Comparison of ENCODE assay signal across 16 cellular contexts in genomic region chr1:10918531-10918930, GRCh38.
A peak's percentile ranks its signal among the peaks of the same experiment; 100 is the strongest.
DNase-seq lines count a peak whose midpoint lies in the region; ATAC-seq, FAIRE-seq and TF ChIP-seq lines count a peak whose summit lies in the region.
"Had no signal": no experiment of that assay in that cellular context is flagged by ENCODE, and none has a peak within 500 bp of the region (broad histone marks: within the 10 kb centered on the region; RNA-seq: fewer than 3 reads in every experiment).

No MANE protein-coding gene starts in this region.

- TF ChIP-seq POLR2A in IMR-90 (IDR thresholded peaks at IDR 0.05; ENCODE audit: low read depth, low read length) (no peak), GM12892 (IDR thresholded peaks at IDR 0.05; ENCODE audit: low read depth, low read length) (no peak)

- H2BK120ac ChIP-seq in IMR-90 (ENCODE audit: low read depth, low read length) = no peak overlapping the region

- peaks cover 11% of the 10 kb centered on the region for H3K9me3 ChIP-seq in BLaER1
- no peaks in the 10 kb centered on the region for H3K9me3 ChIP-seq in IMR-90 (ENCODE audit: control insufficient read depth, insufficient read depth, low read length)
- H3K9me3 ChIP-seq in naive thymus-derived CD4-positive, alpha-beta T cell (ENCODE audit: control insufficient read depth in 2 of 3, low read length in 3 of 3) = no peaks in the 10 kb centered on the region
- no peaks in the 10 kb centered on the region for H3K9me3 ChIP-seq in hepatocyte (ENCODE audit: low read depth)
- H3K9me3 ChIP-seq: breast epithelium, prostate gland, tibial artery had no signal

- POLR2A ChIA-PET in IMR-90 (lab: Charles Lee; ENCODE audit: unreplicated experiment) = no interaction called here
- POLR2A ChIA-PET in naive thymus-derived CD4-positive, alpha-beta T cell (lab: Charles Lee) = interaction anchor here (1.1 to 1.4 kb wide), 2 partner anchors 14 to 21 kb away, joined by 3 to 5 read pairs; no protein-coding TSS in a partner anchor

- peaks cover 33% of the 10 kb centered on the region for H3K27me3 ChIP-seq in BLaER1
- H3K27me3 ChIP-seq in IMR-90 (ENCODE audit: control insufficient read depth, insufficient read depth, low read length) = peaks cover 28% of the 10 kb centered on the region
- H3K27me3 ChIP-seq in naive thymus-derived CD4-positive, alpha-beta T cell (ENCODE audit: control insufficient read depth in 2 of 2, insufficient read depth in 2 of 2, low read length in 2 of 2) = no peaks in the 10 kb centered on the region
- peaks cover 6% of the 10 kb centered on the region for H3K27me3 ChIP-seq in hepatocyte

- H2AFZ ChIP-seq in IMR-90 (replicated peaks; ENCODE audit: low read length, poor library complexity) (no peak overlapping the region), hepatocyte (no peak overlapping the region)

- WGBS in IMR-90 (ENCODE audit: extremely low coverage in 2 of 2, insufficient read length in 1 of 2), 2 experiments = 28% methylated on average over 5 of the region's 5 CpGs; no CpG with 5 or more reads in 1 of the 2 experiments
- 80% methylated on average over 5 of the region's 5 CpGs for WGBS in hepatocyte (ENCODE audit: low lambda C conversion rate, missing lambda C conversion rate)

- H3K36me3 Mint-ChIP-seq in naive thymus-derived CD4-positive, alpha-beta T cell = no peaks in the 10 kb centered on the region

- no peaks in the 10 kb centered on the region for H3K36me3 ChIP-seq in BLaER1
- no peaks in the 10 kb centered on the region for H3K36me3 ChIP-seq in IMR-90 (ENCODE audit: control insufficient read depth, insufficient read depth, low read length)
- H3K36me3 ChIP-seq in naive thymus-derived CD4-positive, alpha-beta T cell (ENCODE audit: control insufficient read depth in 2 of 3, insufficient read depth in 3 of 3, low read length in 3 of 3) = no peaks in the 10 kb centered on the region
- H3K36me3 ChIP-seq in hepatocyte (replicated peaks; ENCODE audit: insufficient read depth, low read depth) = no peaks in the 10 kb centered on the region
- H3K36me3 ChIP-seq: breast epithelium, prostate gland, tibial artery had no signal

- H2BK20ac ChIP-seq in IMR-90 (ENCODE audit: low read depth, low read length) = no peak overlapping the region

- in situ Hi-C loops in IMR-90 (cut with MboI; ENCODE audit: low sequenced_read_pairs) (no loop called here), astrocyte of the spinal cord (cut with HindIII; ENCODE audit: low sequenced_read_pairs) (no loop called here)

- H3K18ac ChIP-seq in IMR-90 (ENCODE audit: low read depth, low read length) = no peak overlapping the region

- H3K14ac ChIP-seq in IMR-90 (replicated peaks; ENCODE audit: low read depth, low read length) = no peak overlapping the region

- no peak overlapping the region for H4K91ac ChIP-seq in IMR-90 (ENCODE audit: insufficient read depth, low read depth, low read length)

- no peak overlapping the region for H3K4ac ChIP-seq in IMR-90 (ENCODE audit: low read depth, low read length)

- H2AK9ac ChIP-seq in IMR-90 (replicated peaks; ENCODE audit: low read depth, low read length, poor library complexity) = no peak overlapping the region

- H3K4me3 ChIP-seq in BLaER1 (no peak overlapping the region), IMR-90 (ENCODE audit: insufficient read depth, low read depth, low read length) (no peak overlapping the region), astrocyte of the spinal cord (ENCODE audit: low read depth, low read length) (no peak overlapping the region), hepatocyte (no peak overlapping the region)
- H3K4me3 ChIP-seq in naive thymus-derived CD4-positive, alpha-beta T cell (ENCODE audit: low read length) = no peak overlapping the region
- H3K4me3 ChIP-seq: breast epithelium, prostate gland, tibial artery had no signal

- no peak overlapping the region for H2BK15ac ChIP-seq in IMR-90 (ENCODE audit: low read depth, low read length)

- H3K27me3 Mint-ChIP-seq in naive thymus-derived CD4-positive, alpha-beta T cell = peaks cover 0 to 42% (median 0%) of the 10 kb centered on the region in 5 donors

- H4K5ac ChIP-seq in IMR-90 (ENCODE audit: low read depth, low read length) = no peak overlapping the region

- H3K9ac ChIP-seq in BLaER1 (no peak overlapping the region), IMR-90 (ENCODE audit: low read depth, low read length) (no peak overlapping the region)

- no peak for TF ChIP-seq CTCF in IMR-90 (conservative IDR thresholded peaks at IDR 0.05; ENCODE audit: low read depth, low read length)
- TF ChIP-seq CTCF in astrocyte of the spinal cord (IDR thresholded peaks at IDR 0.05; ENCODE audit: low read depth, low read length) = no peak
- no peak for TF ChIP-seq CTCF in hepatocyte (IDR thresholded peaks at IDR 0.05; ENCODE audit: poor library complexity)

- FAIRE-seq in GM12892 (lab: Jason Lieb, UNC) = no peak
- FAIRE-seq: GM19239, keratinocyte had no signal

- H3K9me1 ChIP-seq in IMR-90 (ENCODE audit: insufficient read depth, low read length) = no peaks in the 10 kb centered on the region

- peak overlapping the region; percentile 93 for H3K4me2 ChIP-seq in BLaER1
- H3K4me2 ChIP-seq in IMR-90 (ENCODE audit: low read depth, low read length) = no peak overlapping the region
- H3K4me2 ChIP-seq in hepatocyte = no peak overlapping the region

- intact Hi-C loops in IMR-90 (cut with micrococcal nuclease) = no loop called here
- intact Hi-C loops in naive thymus-derived CD4-positive, alpha-beta T cell (cut with micrococcal nuclease) = no loop called here

- peak overlapping the region; percentile 57; the same call in 1 of the 2 replicates for H3K27ac ChIP-seq in BLaER1
- no peak overlapping the region for H3K27ac ChIP-seq in IMR-90 (ENCODE audit: insufficient read depth, low read length)
- H3K27ac ChIP-seq in naive thymus-derived CD4-positive, alpha-beta T cell (ENCODE audit: low read depth, low read length) = no peak overlapping the region
- H3K27ac ChIP-seq in hepatocyte = no peak overlapping the region
- H3K27ac ChIP-seq: breast epithelium, C4-2B, prostate gland, tibial artery had no signal

- dilution Hi-C loops in IMR-90 (cut with HindIII; ENCODE audit: low sequenced_read_pairs, unreplicated experiment) = no loop called here

- H2BK5ac ChIP-seq in IMR-90 (ENCODE audit: low read depth, low read length, poor library complexity, severe bottlenecking) = no peak overlapping the region

- no peaks in the 10 kb centered on the region for H3K9me2 ChIP-seq in hepatocyte (replicated peaks; ENCODE audit: insufficient read depth)

- DNase-seq in IMR-90 = peak; percentile 65
- peak; percentile 63 for DNase-seq in astrocyte of the spinal cord (ENCODE audit: low read depth, low spot score)
- DNase-seq in naive thymus-derived CD4-positive, alpha-beta T cell = no peak
- no peak for DNase-seq in middle frontal gyrus (ENCODE audit: extremely low spot score, low spot score)
- no peak for DNase-seq in hepatocyte (ENCODE audit: low spot score)
- DNase-seq in GM12892 (ENCODE audit: insufficient read length) = no peak
- DNase-seq: activated CD4-positive, alpha-beta T cell treated with anti-CD3 and anti-CD28 coated beads for 36 hours; tibial artery had no signal

- H3K56ac ChIP-seq in IMR-90 (ENCODE audit: extremely low read depth, insufficient read depth, low read length) = no peak overlapping the region

- peak overlapping the region in 2 of 9 donors; percentile 22 to 63 for H3K27ac Mint-ChIP-seq in naive thymus-derived CD4-positive, alpha-beta T cell
- H3K27ac Mint-ChIP-seq: activated CD4-positive, alpha-beta T cell treated with anti-CD3 and anti-CD28 coated beads for 36 hours; activated T-helper 1 cell treated with anti-CD3 and anti-CD28 coated beads, Interleukin-12 subunit alpha, Interleukin-12 subunit beta, Interleukin-2, Interleukin-4 antibody, amounts not matched to agents 30 ng/mL and 10 ng/mL and 1 ng/mL, durations not matched to agents 14 hours and 24 hours and 36 hours had no signal

- BruUV-seq in IMR-90 (replicated peaks; lab: Mats Ljungman, UMichigan) = no TSS peak

- H3K4me3 Mint-ChIP-seq in naive thymus-derived CD4-positive, alpha-beta T cell = peak overlapping the region in 9 of 10 donors; percentile 52 to 91 (median 84)
- H3K4me3 Mint-ChIP-seq: activated CD4-positive, alpha-beta T cell treated with anti-CD3 and anti-CD28 coated beads for 36 hours; activated T-helper 1 cell treated with anti-CD3 and anti-CD28 coated beads, Interleukin-12 subunit alpha, Interleukin-12 subunit beta, Interleukin-2, Interleukin-4 antibody, amounts not matched to agents 30 ng/mL and 10 ng/mL and 1 ng/mL, durations not matched to agents 14 hours and 24 hours and 36 hours had no signal

- H3K23ac ChIP-seq in IMR-90 (ENCODE audit: low read depth, low read length) = no peak overlapping the region

- no peaks in the 10 kb centered on the region for H3K9me3 Mint-ChIP-seq in naive thymus-derived CD4-positive, alpha-beta T cell
- H3K9me3 Mint-ChIP-seq: activated T-helper 1 cell treated with anti-CD3 and anti-CD28 coated beads, Interleukin-12 subunit alpha, Interleukin-12 subunit beta, Interleukin-2, Interleukin-4 antibody, amounts not matched to agents 30 ng/mL and 10 ng/mL and 1 ng/mL, durations not matched to agents 14 hours and 24 hours and 36 hours had no signal

- H3K4me1 ChIP-seq in BLaER1 (peaks cover 42% of the 10 kb centered on the region), IMR-90 (ENCODE audit: control insufficient read depth, insufficient read depth, low read length) (no peaks in the 10 kb centered on the region), hepatocyte (ENCODE audit: insufficient read depth) (no peaks in the 10 kb centered on the region)
- peaks cover 20 to 31% of the 10 kb centered on the region in 2 donors for H3K4me1 ChIP-seq in naive thymus-derived CD4-positive, alpha-beta T cell (ENCODE audit: control insufficient read depth in 2 of 2, insufficient read depth in 2 of 2, low read length in 2 of 2)
- H3K4me1 ChIP-seq: breast epithelium, prostate gland, tibial artery had no signal

- no peak overlapping the region for H2AK5ac ChIP-seq in IMR-90 (ENCODE audit: low read depth, low read length)

- ATAC-seq in IMR-90 (ENCODE audit: low read depth) = peak; percentile 80
- ATAC-seq in naive thymus-derived CD4-positive, alpha-beta T cell = no peak
- ATAC-seq in HG02571 (IDR thresholded peaks at IDR 0.05; ENCODE audit: unreplicated experiment) = no peak

- H3K79me2 ChIP-seq in hepatocyte = no peaks in the 10 kb centered on the region

- H4K20me1 ChIP-seq in BLaER1 (peaks cover 12% of the 10 kb centered on the region), IMR-90 (ENCODE audit: insufficient read depth, low read length) (no peaks in the 10 kb centered on the region), hepatocyte (ENCODE audit: insufficient read depth, poor library complexity, severe bottlenecking) (no peaks in the 10 kb centered on the region)

- CTCF ChIA-PET in IMR-90 (lab: Yijun Ruan, JAX) = interaction anchor here (0.6 to 1.8 kb wide), 3 partner anchors 24 to 319 kb away, joined by 3 to 6 read pairs (median 5); no protein-coding TSS in a partner anchor
- CTCF ChIA-PET in naive thymus-derived CD4-positive, alpha-beta T cell (lab: Charles Lee) = interaction anchor here (0.8 to 1.2 kb wide), 3 partner anchors 9 to 406 kb away, joined by 3 to 5 read pairs (median 3); no protein-coding TSS in a partner anchor

- H3K79me1 ChIP-seq in IMR-90 (ENCODE audit: low read depth in 1 of 2, low read length in 2 of 2) = no peaks in the 10 kb centered on the region

- TF ChIP-seq RAD21 in IMR-90 (IDR thresholded peaks at IDR 0.05; ENCODE audit: low read length) = no peak

- H3K4me1 Mint-ChIP-seq in naive thymus-derived CD4-positive, alpha-beta T cell = peaks cover 18 to 34% (median 24%) of the 10 kb centered on the region in 7 donors

- no peak overlapping the region for H4K8ac ChIP-seq in IMR-90 (ENCODE audit: low read depth in 2 of 2, low read length in 2 of 2)

Comparison
In these comparisons a context has a peak if more than half of its experiments do, and no peak if none do; other contexts are left out.
1. DNase-seq: peak in IMR-90 (single experiment) and astrocyte of the spinal cord (single experiment); none in naive thymus-derived CD4-positive, alpha-beta T cell (0 of 9), middle frontal gyrus (single experiment), hepatocyte (single experiment) and GM12892 (single experiment).